27 cellular contexts compared by ENCODE assay signal in genomic region chr2:29420484-29420883, GRCh38.
"Had no signal": no experiment of that assay in that cellular context is flagged by ENCODE, and none has a peak within 500 bp of the region (broad histone marks: within the 10 kb centered on the region; RNA-seq: fewer than 3 reads in every experiment).

No MANE protein-coding gene starts in this region.

- H3K27ac ChIP-seq: colonic mucosa, gastroesophageal sphincter, left ventricle myocardium inferior, pancreas, right atrium auricular region, testis, transverse colon, WERI-Rb-1 had no signal

- H3K4me3 ChIP-seq: colonic mucosa, gastroesophageal sphincter, left ventricle myocardium inferior, lung, pancreas, right atrium auricular region, testis, transverse colon had no signal

- H3K4me1 ChIP-seq: colonic mucosa, gastroesophageal sphincter, pancreas, right atrium auricular region had no signal

- H3K27me3 ChIP-seq: colonic mucosa, gastroesophageal sphincter, pancreas, right atrium auricular region, testis, transverse colon had no signal

- DNase-seq: activated CD4-positive, alpha-beta memory T cell treated with anti-CD3 and anti-CD28 coated beads for 36 hours; activated CD4-positive, alpha-beta T cell treated with anti-CD3 and anti-CD28 coated beads, Interleukin-2, amount 10 ng/mL, durations not matched to agents 24 days and 14 days; activated CD4-positive, CD25-positive, alpha-beta regulatory T cell treated with anti-CD3 and anti-CD28 coated beads, Interleukin-2, amount 50 U/mL, for 72 hours; activated CD8-positive, alpha-beta memory T cell treated with anti-CD3 and anti-CD28 coated beads, Interleukin-2, amount 50 U/mL, for 48 hours; activated gamma-delta T cell treated with Interleukin-2 at 50 U/mL for 16 hours; activated naive CD4-positive, alpha-beta T cell treated with anti-CD3 and anti-CD28 coated beads, Interleukin-2, amount 50 U/mL, for 16 hours; activated naive CD8-positive, alpha-beta T cell treated with anti-CD3 and anti-CD28 coated beads, Interleukin-2, amount 50 U/mL, for 24 hours; activated T-cell treated with anti-CD3 and anti-CD28 coated beads, Interleukin-2, amount 50 U/mL, for 24 hours; colonic mucosa; effector memory CD4-positive, alpha-beta T cell; erythroblast; head of caudate nucleus; left ventricle myocardium inferior; mesendoderm; natural killer cell; pancreas; psoas muscle; stimulated activated CD4-positive, alpha-beta T cell treated with anti-CD3 and anti-CD28 coated beads, Interleukin-2, amount 100 ng/mL, for 48 hours; stimulated activated naive CD8-positive, alpha-beta T cell treated with anti-CD3 and anti-CD28 coated beads, Interleukin-15, Interleukin-2, amounts not matched to agents 100 U/mL and 50 U/mL, for 24 hours; T-helper 17 cell; T1000; testis; transverse colon; WERI-Rb-1 had no signal

- H3K4me1 Mint-ChIP-seq: activated CD4-positive, alpha-beta T cell treated with anti-CD3 and anti-CD28 coated beads, Interleukin-2, amount 10 ng/mL, durations not matched to agents 24 days and 14 days; activated naive CD8-positive, alpha-beta T cell treated with anti-CD3 and anti-CD28 coated beads, Interleukin-2, amount 50 U/mL, for 24 hours; natural killer cell; T-helper 17 cell had no signal

- H3K36me3 ChIP-seq: colonic mucosa, gastroesophageal sphincter, left ventricle myocardium inferior, pancreas, right atrium auricular region, transverse colon, WERI-Rb-1 had no signal

- H3K9me3 Mint-ChIP-seq: activated CD4-positive, alpha-beta memory T cell treated with anti-CD3 and anti-CD28 coated beads for 36 hours; activated CD4-positive, alpha-beta T cell treated with anti-CD3 and anti-CD28 coated beads, Interleukin-2, amount 10 ng/mL, durations not matched to agents 24 days and 14 days; activated naive CD8-positive, alpha-beta T cell treated with anti-CD3 and anti-CD28 coated beads, Interleukin-2, amount 50 U/mL, for 24 hours; activated T-cell treated with anti-CD3 and anti-CD28 coated beads, Interleukin-2, amount 50 U/mL, for 24 hours; natural killer cell had no signal

- H3K4me3 Mint-ChIP-seq: activated CD4-positive, alpha-beta memory T cell treated with anti-CD3 and anti-CD28 coated beads for 36 hours; activated CD4-positive, alpha-beta T cell treated with anti-CD3 and anti-CD28 coated beads, Interleukin-2, amount 10 ng/mL, durations not matched to agents 24 days and 14 days; activated naive CD8-positive, alpha-beta T cell treated with anti-CD3 and anti-CD28 coated beads, Interleukin-2, amount 50 U/mL, for 24 hours; activated T-cell treated with anti-CD3 and anti-CD28 coated beads, Interleukin-2, amount 50 U/mL, for 24 hours; natural killer cell; T-helper 17 cell had no signal

- H3K27ac Mint-ChIP-seq: activated CD4-positive, alpha-beta memory T cell treated with anti-CD3 and anti-CD28 coated beads for 36 hours; activated CD4-positive, alpha-beta T cell treated with anti-CD3 and anti-CD28 coated beads, Interleukin-2, amount 10 ng/mL, durations not matched to agents 24 days and 14 days; activated naive CD8-positive, alpha-beta T cell treated with anti-CD3 and anti-CD28 coated beads, Interleukin-2, amount 50 U/mL, for 24 hours; activated T-cell treated with anti-CD3 and anti-CD28 coated beads, Interleukin-2, amount 50 U/mL, for 24 hours; natural killer cell; T-helper 17 cell had no signal

- ATAC-seq: activated naive CD8-positive, alpha-beta T cell treated with anti-CD3 and anti-CD28 coated beads, Interleukin-2, amount 50 U/mL, for 24 hours; gastroesophageal sphincter; natural killer cell; stimulated activated naive CD8-positive, alpha-beta T cell treated with anti-CD3 and anti-CD28 coated beads, Interleukin-15, Interleukin-2, amounts not matched to agents 100 U/mL and 50 U/mL, for 24 hours; T-helper 17 cell had no signal

- FAIRE-seq: pancreas had no signal

- H3K9me3 ChIP-seq: colonic mucosa, gastroesophageal sphincter, left ventricle myocardium inferior, pancreas, psoas muscle, right atrium auricular region, testis, transverse colon had no signal

- H3K36me3 Mint-ChIP-seq: activated CD4-positive, alpha-beta memory T cell treated with anti-CD3 and anti-CD28 coated beads for 36 hours; natural killer cell had no signal
